Comparison of ENCODE assay signal across 8 cellular contexts in the genomic region with DNA sequence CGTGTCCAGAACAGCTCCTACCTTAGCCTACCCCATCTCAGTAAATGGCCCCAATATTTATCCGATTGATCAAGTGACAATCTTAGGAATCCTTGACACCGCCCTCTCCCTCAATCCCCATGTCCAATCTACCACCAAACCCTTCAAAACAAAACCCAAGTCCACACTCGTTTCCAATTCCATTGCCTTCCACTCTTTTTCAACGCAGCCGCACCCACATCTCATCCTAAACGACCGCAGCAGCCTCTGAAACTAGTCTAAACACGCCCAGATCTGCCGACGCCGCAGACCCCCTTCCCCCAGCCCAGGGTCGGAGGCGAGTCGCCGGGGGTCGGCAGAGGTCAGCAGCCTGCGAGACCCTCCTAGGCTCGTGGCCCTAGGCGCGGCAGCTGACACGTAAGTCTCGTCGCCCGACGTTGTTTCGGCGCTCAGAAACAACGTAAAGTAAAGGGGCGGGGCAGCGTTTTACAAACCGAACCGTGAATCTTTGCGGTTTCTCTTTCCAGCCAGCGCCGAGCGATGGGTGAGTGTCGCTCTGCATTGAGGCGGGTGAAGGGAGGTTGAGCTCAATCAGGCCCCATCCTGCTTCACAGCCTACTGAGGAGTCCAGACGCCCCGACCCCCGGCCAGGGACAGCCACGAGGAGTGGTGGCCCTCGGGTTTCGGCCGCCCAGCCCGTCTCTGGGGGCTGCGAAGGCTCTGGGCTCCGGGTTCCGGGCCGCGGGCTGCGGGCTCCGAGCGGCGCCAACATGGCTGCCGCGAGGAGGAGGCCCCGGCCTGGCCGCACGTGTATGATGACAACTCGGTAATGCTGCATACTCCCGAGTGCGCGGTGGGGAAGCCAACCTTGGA. TPM values are rescaled to one million over a fixed set of nuclear protein-coding genes. Genes with fewer than 3 reads are reported as not detected.
DNase-seq lines count a peak whose midpoint lies in the region; ATAC-seq and TF ChIP-seq lines count a peak whose summit lies in the region.

A gene (plus strand): TSS at position 463 of the 852 bp plus-strand sequence. CDS start 57 bp downstream, at position 520.

- H3K9me3 ChIP-seq in adrenal gland (replicated peaks in 1 of 3) = no peaks in the 10 kb centered on the region
- H3K9me3 ChIP-seq in upper lobe of left lung = no peaks in the 10 kb centered on the region

- TF ChIP-seq POLR2A in adrenal gland (IDR thresholded peaks at IDR 0.05) (peak; percentile 91 to 97), upper lobe of left lung (IDR thresholded peaks at IDR 0.05) (peak; percentile 56 to 98 (median 92))

- DNase-seq in GM13976 (ENCODE audit: low spot score) (peak; percentile 94), NCI-H1436 treated with DMSO at 0.1 percent for 48 hours (lab: John Stamatoyannopoulos, UW) (peak; percentile 57), T-helper 1 cell (peak; percentile 69 to 93 (median 80)), adrenal gland (peak; percentile 91 to 98 (median 94)), left cardiac atrium (peak; percentile 94), posterior vena cava (ENCODE audit: low spot score) (peak; percentile 97), upper lobe of left lung (peak; percentile 91 to 92)

- H3K4me1 ChIP-seq in adrenal gland (replicated peaks in 1 of 2) (peaks cover 21 to 33% of the 10 kb centered on the region in 2 donors), upper lobe of left lung (peaks cover 16 to 33% (median 24%) of the 10 kb centered on the region in 4 donors)

- ATAC-seq in HG02840 (IDR thresholded peaks at IDR 0.05; ENCODE audit: low FRiP score, unreplicated experiment) (peak; percentile 66), left cardiac atrium (peak; percentile 92 to 94), upper lobe of left lung (ENCODE audit: low FRiP score in 2 of 2) (peak; percentile 90 to 96)

- peak in 1 of 4 donors; percentile 68 for TF ChIP-seq EP300 in upper lobe of left lung (IDR thresholded peaks at IDR 0.05)

- H3K27me3 ChIP-seq in adrenal gland (no peaks in the 10 kb centered on the region), upper lobe of left lung (no peaks in the 10 kb centered on the region)

- peaks cover 0 to 36% of the 10 kb centered on the region in 2 donors for H3K36me3 ChIP-seq in adrenal gland (replicated peaks in 1 of 2)
- H3K36me3 ChIP-seq in upper lobe of left lung = peaks cover 11 to 42% (median 36%) of the 10 kb centered on the region in 4 donors

- WGBS in adrenal gland, 4 donors = 0 to 1% (median 1%) methylated on average over 27 to 65 of the region's 65 CpGs
- WGBS in upper lobe of left lung, 2 donors = 0 to 1% methylated on average over 22 to 49 of the region's 65 CpGs

- H3K27ac ChIP-seq in adrenal gland = peak within 1 kb of the TSS; percentile 94 to 99 (median 97)
- H3K27ac ChIP-seq in upper lobe of left lung = peak within 1 kb of the TSS; percentile 86 to 94 (median 94)

- TF ChIP-seq CTCF in GM13976 (IDR thresholded peaks at IDR 0.05; ENCODE audit: borderline replicate concordance, control extremely low read depth, extremely low read depth, insufficient read depth, missing control alignments) (no peak), adrenal gland (IDR thresholded peaks at IDR 0.05) (no peak), upper lobe of left lung (IDR thresholded peaks at IDR 0.05) (peak in 2 of 6 experiments; percentile 16 to 17)

- in situ Hi-C loops in GM13976 (cut with MboI; ENCODE audit: low sequenced_read_pairs, unreplicated experiment) = no loop called here

- H3K4me3 ChIP-seq in adrenal gland (peak within 1 kb of the TSS; percentile 13 to 97 (median 80)), upper lobe of left lung (peak within 1 kb of the TSS; percentile 70 to 91 (median 80))

- intact Hi-C loops in adrenal gland (cut with DNase I) (loop anchor here in 1 of 2 donors (5.0 kb wide), 1 partner anchor 33 kb away; no protein-coding TSS in a partner anchor), left cardiac atrium (cut with DNase I) (no loop called here), posterior vena cava (cut with DNase I) (no loop called here)

RNA-seq across cellular contexts. Expression of the gene that starts here (rescaled TPM):
- total RNA-seq in adrenal gland (1,000 to 10,000 TPM; 1,508 to 2,877 (median 2,320) TPM), left cardiac atrium (100 to 1,000 TPM; 950 to 999 TPM), posterior vena cava (1,000 to 10,000 TPM; 1,440 to 1,494 TPM), upper lobe of left lung (1,000 to 10,000 TPM in 4 of 6 donors, 100 to 1,000 TPM in 2; 507 to 1,439 (median 1,183) TPM)
- 1,000 to 10,000 TPM; 1,753 to 3,127 (median 2,737) TPM for polyA plus RNA-seq in adrenal gland

Comparison
In these comparisons a context has a peak if more than half of its experiments do, and no peak if none do; other contexts are left out.
1. Peak in every context shown above with its lines: DNase-seq, ATAC-seq, H3K4me3 ChIP-seq and H3K27ac ChIP-seq.